8 cellular contexts compared by ENCODE assay signal in genomic region chr6:57486494-57487081, GRCh38.
DNase-seq lines count a peak whose midpoint lies in the region; ATAC-seq, FAIRE-seq and TF ChIP-seq lines count a peak whose summit lies in the region.
"Not testable (repeated sequence)": the region's sequence is repeated elsewhere in the genome, so short reads cannot be mapped to it uniquely, and the experiment has no call there.

No MANE protein-coding gene starts in this region.

- CTCF ChIA-PET in AG04450 (lab: Charles Lee); PC-3 (lab: Charles Lee): not testable (repeated sequence)

- not testable (repeated sequence) for H3K4me3 ChIP-seq in AG04450 (ENCODE audit: low read depth, low read length); PC-3 (ENCODE audit: low read length); bronchial epithelial cell (ENCODE audit: low read depth, low read length); fibroblast of villous mesenchyme (ENCODE audit: low read depth, low read length); skeletal muscle satellite cell (ENCODE audit: low read length)

- H3K27me3 ChIP-seq in AG04450 (ENCODE audit: control insufficient read depth, insufficient read depth, low read length); PC-3 (ENCODE audit: low read length); bronchial epithelial cell (ENCODE audit: control insufficient read depth, insufficient read depth, low read length); skeletal muscle satellite cell (ENCODE audit: control insufficient read depth, insufficient read depth, low read length): not testable (repeated sequence)

- H3K27me3 Mint-ChIP-seq in HFFc6 (ENCODE audit: insufficient read depth): not testable (repeated sequence)

- H3K9ac ChIP-seq in PC-3 (ENCODE audit: low read length): not testable (repeated sequence)
- peak overlapping the region; percentile 30 for H3K9ac ChIP-seq in skeletal muscle satellite cell (ENCODE audit: low read depth, low read length)

- BruUV-seq in PC-3 (replicated peaks; lab: Mats Ljungman, UMichigan): not testable (repeated sequence)

- not testable (repeated sequence) for H4K20me1 ChIP-seq in PC-3 (ENCODE audit: low read length)

- not testable (repeated sequence) for H3K79me2 ChIP-seq in PC-3 (ENCODE audit: low read length)

- not testable (repeated sequence) for TF ChIP-seq CTCF in AG04450 (IDR thresholded peaks at IDR 0.05; ENCODE audit: low read depth, low read length); HFFc6 (IDR thresholded peaks at IDR 0.05); PC-3 (conservative IDR thresholded peaks at IDR 0.05; ENCODE audit: low read depth, low read length); bronchial epithelial cell (IDR thresholded peaks at IDR 0.05; ENCODE audit: insufficient read depth, low read length, severe bottlenecking); fibroblast of villous mesenchyme (IDR thresholded peaks at IDR 0.05; ENCODE audit: insufficient read depth, low read depth, low read length)

- ATAC-seq in PC-3: peak; percentile 66

- not testable (repeated sequence) for DNase-seq in AG04450 (ENCODE audit: low read depth, low spot score); bronchial epithelial cell (ENCODE audit: low read depth)
- DNase-seq in EL (peak; percentile 65), HFFc6 (peak; percentile 66), PC-3 (peak; percentile 28), fibroblast of gingiva (ENCODE audit: low read depth) (peak; percentile 53), fibroblast of villous mesenchyme (ENCODE audit: low read depth) (peak; percentile 48)

- peak overlapping the region; percentile 62; the same call in 1 of the 2 replicates for H3K4me3 Mint-ChIP-seq in HFFc6

- not testable (repeated sequence) for H3F3A ChIP-seq in PC-3 (ENCODE audit: low read length, unreplicated experiment)

- H3K9me3 Mint-ChIP-seq in HFFc6: not testable (repeated sequence)

- peak; percentile 93 for FAIRE-seq in bronchial epithelial cell (lab: Jason Lieb, UNC)

- H3K4me2 ChIP-seq in PC-3 (ENCODE audit: low read length); skeletal muscle satellite cell (ENCODE audit: low read length): not testable (repeated sequence)

- not testable (repeated sequence) for H3K9me3 ChIP-seq in AG04450 (ENCODE audit: control insufficient read depth, insufficient read depth, low read length); PC-3 (ENCODE audit: low read length); skeletal muscle satellite cell (replicated peaks; ENCODE audit: low read length)

- not testable (repeated sequence) for H3K9me2 ChIP-seq in PC-3 (replicated peaks; ENCODE audit: low read length)

- H3K27ac Mint-ChIP-seq in HFFc6: peak overlapping the region; percentile 77

- H3K27ac ChIP-seq in AG04450 (ENCODE audit: low read depth, low read length) (peak overlapping the region; percentile 58), PC-3 (ENCODE audit: low read length) (peak overlapping the region; percentile 13; the same call in 1 of the 2 replicates)

- H3K4me1 ChIP-seq in PC-3 (ENCODE audit: insufficient read depth, low read length): not testable (repeated sequence)
- H3K4me1 ChIP-seq in skeletal muscle satellite cell (ENCODE audit: control insufficient read depth, insufficient read depth, low read length): peaks cover 13% of the 10 kb centered on the region

- not testable (repeated sequence) for H2AFZ ChIP-seq in PC-3 (ENCODE audit: low read length)

- H3K4me1 Mint-ChIP-seq in HFFc6 (ENCODE audit: low read depth): peaks cover 94% of the 10 kb centered on the region

- POLR2A ChIA-PET in AG04450 (lab: Yijun Ruan, JAX): not testable (repeated sequence)
- POLR2A ChIA-PET in PC-3 (lab: Charles Lee; ENCODE audit: unreplicated experiment): interaction anchor here (0.5 kb wide), 1 partner anchor 51 kb away, joined by 3 read pairs; no protein-coding TSS in a partner anchor

- intact Hi-C loops in PC-3 (cut with micrococcal nuclease): not testable (repeated sequence)

- H3K36me3 ChIP-seq in PC-3 (ENCODE audit: low read depth, low read length); bronchial epithelial cell (ENCODE audit: control insufficient read depth, insufficient read depth, low read length); skeletal muscle satellite cell (ENCODE audit: insufficient read depth, low read length): not testable (repeated sequence)

- H3K36me3 Mint-ChIP-seq in HFFc6 (ENCODE audit: low read depth): peaks cover 26% of the 10 kb centered on the region
